Comparison of ENCODE assay signal across 24 cellular contexts in genomic region chr1:27042670-27043069, GRCh38. TPM values are rescaled to one million over a fixed set of nuclear protein-coding genes. Genes with fewer than 3 reads are reported as not detected.
"Had no signal": no experiment of that assay in that cellular context is flagged by ENCODE, and none has a peak within 500 bp of the region (broad histone marks: within the 10 kb centered on the region; RNA-seq: fewer than 3 reads in every experiment).

No MANE protein-coding gene starts in this region.

- H3K27ac Mint-ChIP-seq: activated B cell treated with CpG ODN at 0.5 μM for 24 hours; activated CD4-positive, alpha-beta T cell treated with anti-CD3 and anti-CD28 coated beads, Interleukin-2, amount 10 ng/mL, durations not matched to agents 24 days and 14 days; activated CD8-positive, alpha-beta memory T cell treated with anti-CD3 and anti-CD28 coated beads, Interleukin-2, amount 10 ng/mL, durations not matched to agents 7 days and 5 days; activated naive CD4-positive, alpha-beta T cell treated with anti-CD3 and anti-CD28 coated beads, Interleukin-2, amount 50 U/mL, for 24 hours; activated T-cell treated with anti-CD3 and anti-CD28 coated beads, Interleukin-2, amount 50 U/mL, for 24 hours; activated T-helper 1 cell treated with anti-CD3 and anti-CD28 coated beads, Interleukin-12 subunit alpha, Interleukin-12 subunit beta, Interleukin-2, Interleukin-4 antibody, amounts not matched to agents 30 ng/mL and 10 ng/mL and 1 ng/mL, durations not matched to agents 14 hours and 24 hours and 36 hours; T-helper 17 cell had no signal

- H3K4me3 ChIP-seq: ascending aorta, body of pancreas, PC-9 had no signal

- H3K36me3 ChIP-seq: ascending aorta had no signal

- H3K27me3 ChIP-seq: ascending aorta, body of pancreas had no signal

- H3K27ac ChIP-seq: ascending aorta, body of pancreas, PC-9 had no signal

- H3K36me3 Mint-ChIP-seq: activated CD8-positive, alpha-beta memory T cell treated with anti-CD3 and anti-CD28 coated beads, Interleukin-2, amount 10 ng/mL, durations not matched to agents 7 days and 5 days; activated naive CD4-positive, alpha-beta T cell treated with anti-CD3 and anti-CD28 coated beads, Interleukin-2, amount 50 U/mL, for 24 hours had no signal

- H3K9me3 ChIP-seq: ascending aorta, body of pancreas had no signal

- H3K4me3 Mint-ChIP-seq: activated B cell treated with CpG ODN at 0.5 μM for 24 hours; activated CD4-positive, alpha-beta T cell treated with anti-CD3 and anti-CD28 coated beads, Interleukin-2, amount 10 ng/mL, durations not matched to agents 24 days and 14 days; activated CD8-positive, alpha-beta memory T cell treated with anti-CD3 and anti-CD28 coated beads, Interleukin-2, amount 10 ng/mL, durations not matched to agents 7 days and 5 days; activated naive CD4-positive, alpha-beta T cell treated with anti-CD3 and anti-CD28 coated beads, Interleukin-2, amount 50 U/mL, for 24 hours; activated T-cell treated with anti-CD3 and anti-CD28 coated beads, Interleukin-2, amount 50 U/mL, for 24 hours; activated T-helper 1 cell treated with anti-CD3 and anti-CD28 coated beads, Interleukin-12 subunit alpha, Interleukin-12 subunit beta, Interleukin-2, Interleukin-4 antibody, amounts not matched to agents 30 ng/mL and 10 ng/mL and 1 ng/mL, durations not matched to agents 14 hours and 24 hours and 36 hours; central memory CD8-positive, alpha-beta T cell; T-helper 17 cell had no signal

- H3K9me3 Mint-ChIP-seq: activated B cell treated with CpG ODN at 0.5 μM for 24 hours; activated CD4-positive, alpha-beta T cell treated with anti-CD3 and anti-CD28 coated beads, Interleukin-2, amount 10 ng/mL, durations not matched to agents 24 days and 14 days; activated naive CD4-positive, alpha-beta T cell treated with anti-CD3 and anti-CD28 coated beads, Interleukin-2, amount 50 U/mL, for 24 hours; activated T-cell treated with anti-CD3 and anti-CD28 coated beads, Interleukin-2, amount 50 U/mL, for 24 hours; activated T-helper 1 cell treated with anti-CD3 and anti-CD28 coated beads, Interleukin-12 subunit alpha, Interleukin-12 subunit beta, Interleukin-2, Interleukin-4 antibody, amounts not matched to agents 30 ng/mL and 10 ng/mL and 1 ng/mL, durations not matched to agents 14 hours and 24 hours and 36 hours; central memory CD8-positive, alpha-beta T cell had no signal

- H3K27me3 Mint-ChIP-seq: activated naive CD4-positive, alpha-beta T cell treated with anti-CD3 and anti-CD28 coated beads, Interleukin-2, amount 50 U/mL, for 24 hours; activated T-cell treated with anti-CD3 and anti-CD28 coated beads, Interleukin-2, amount 50 U/mL, for 24 hours had no signal

- DNase-seq: activated B cell treated with CpG ODN at 0.5 μM for 24 hours; activated CD4-positive, alpha-beta T cell treated with anti-CD3 and anti-CD28 coated beads for 1 hour; activated CD4-positive, alpha-beta T cell treated with anti-CD3 and anti-CD28 coated beads, Interleukin-2, amount 10 ng/mL, durations not matched to agents 24 days and 14 days; activated CD4-positive, alpha-beta T cell treated with anti-CD3 and anti-CD28 coated beads, Interleukin-2, amount 50 U/mL, for 48 hours; activated CD8-positive, alpha-beta memory T cell treated with anti-CD3 and anti-CD28 coated beads, Interleukin-2, amount 10 ng/mL, durations not matched to agents 7 days and 5 days; activated effector memory CD4-positive, alpha-beta T cell treated with Interleukin-2 at 50 U/mL for 16 hours; activated naive CD4-positive, alpha-beta T cell; activated T-cell treated with anti-CD3 and anti-CD28 coated beads, Interleukin-2, amount 50 U/mL, for 24 hours; body of pancreas; Kasumi-1; NCI-H1048; NCI-H187; NCI-H2171; NCI-H2227 treated with DMSO at 0.1 percent for 48 hours; NCI-H446 treated with DMSO at 0.1 percent for 48 hours; NCI-H524 treated with DMSO at 0.1 percent for 48 hours; PC-9; SIG-M5; T-helper 17 cell; T-helper 9 cell had no signal

RNA-seq across cellular contexts. Expression of gene TENT5B, which starts 30.0 kb away (rescaled TPM):
- total RNA-seq: activated B cell treated with CpG ODN at 0.5 μM for 24 hours; activated CD4-positive, alpha-beta T cell treated with anti-CD3 and anti-CD28 coated beads, Interleukin-2, amount 10 ng/mL, durations not matched to agents 24 days and 14 days; activated CD8-positive, alpha-beta memory T cell treated with anti-CD3 and anti-CD28 coated beads, Interleukin-2, amount 10 ng/mL, durations not matched to agents 7 days and 5 days; activated T-helper 1 cell treated with anti-CD3 and anti-CD28 coated beads, Interleukin-12 subunit alpha, Interleukin-12 subunit beta, Interleukin-2, Interleukin-4 antibody, amounts not matched to agents 30 ng/mL and 10 ng/mL and 1 ng/mL, durations not matched to agents 14 hours and 24 hours and 36 hours; T-helper 17 cell had no signal
